Comparison of ENCODE assay signal across 25 cellular contexts in genomic region chr7:149796287-149796860, GRCh38.
"Had no signal": no experiment of that assay in that cellular context is flagged by ENCODE, and none has a peak within 500 bp of the region (broad histone marks: within the 10 kb centered on the region; RNA-seq: fewer than 3 reads in every experiment).

No MANE protein-coding gene starts in this region.

- H3K36me3 Mint-ChIP-seq: memory B cell; naive B cell; natural killer cell treated with Interleukin-12 subunit alpha and Interleukin-12 subunit beta and Interleukin-15 and Interleukin-18, amount 100 ng/mL, for 72 hours; stimulated activated memory B cell treated with anti-CD40 and anti-IgM and Interleukin-4, amounts not matched to agents 10 μg/mL and 1 μg/mL and 100 μg/mL, for 72 hours; type B pancreatic cell had no signal

- H3K27ac ChIP-seq: prostate gland, right atrium auricular region, skin epidermis, spleen, testis, tibial artery had no signal

- H3K27me3 ChIP-seq: right atrium auricular region, testis had no signal

- ATAC-seq: effector memory CD8-positive, alpha-beta T cell; left lobe of liver; mucosa of descending colon; natural killer cell treated with Interleukin-12 subunit alpha and Interleukin-12 subunit beta and Interleukin-15 and Interleukin-18, amount 100 ng/mL, for 72 hours; stimulated activated memory B cell treated with anti-CD40 and anti-IgM and Interleukin-4, amounts not matched to agents 10 μg/mL and 1 μg/mL and 100 μg/mL, for 72 hours; stimulated activated naive CD8-positive, alpha-beta T cell treated with anti-CD3 and anti-CD28 coated beads, Interleukin-15, Interleukin-2, amounts not matched to agents 100 U/mL and 50 U/mL, for 24 hours had no signal

- FAIRE-seq: frontal cortex, kidney had no signal

- H3K4me3 ChIP-seq: lung, mucosa of descending colon, prostate gland, right atrium auricular region, skin epidermis, spleen, testis, tibial artery had no signal

- H3K9me3 ChIP-seq: mucosa of descending colon, prostate gland, right atrium auricular region, spleen, testis, tibial artery had no signal

- DNase-seq: cortex of kidney; effector memory CD8-positive, alpha-beta T cell; hypothalamus; kidney; mucosa of descending colon; naive B cell; nucleus accumbens; spleen; stimulated activated CD4-positive, alpha-beta T cell treated with anti-CD3 and anti-CD28 coated beads, Interleukin-4, amount 100 ng/mL, for 4 hours; stimulated activated naive CD8-positive, alpha-beta T cell treated with anti-CD3 and anti-CD28 coated beads, Interleukin-15, Interleukin-2, amounts not matched to agents 100 U/mL and 50 U/mL, for 24 hours; substantia nigra; testis; tibial artery had no signal

- H3K27ac Mint-ChIP-seq: effector memory CD8-positive, alpha-beta T cell; memory B cell; mesothelial cell of epicardium; naive B cell; natural killer cell treated with Interleukin-12 subunit alpha and Interleukin-12 subunit beta and Interleukin-15 and Interleukin-18, amount 100 ng/mL, for 72 hours; stimulated activated memory B cell treated with anti-CD40 and anti-IgM and Interleukin-4, amounts not matched to agents 10 μg/mL and 1 μg/mL and 100 μg/mL, for 72 hours; type B pancreatic cell had no signal

- H3K9me3 Mint-ChIP-seq: effector memory CD8-positive, alpha-beta T cell; memory B cell; mesothelial cell of epicardium; naive B cell; natural killer cell treated with Interleukin-12 subunit alpha and Interleukin-12 subunit beta and Interleukin-15 and Interleukin-18, amount 100 ng/mL, for 72 hours; neural crest cell; stimulated activated memory B cell treated with anti-CD40 and anti-IgM and Interleukin-4, amounts not matched to agents 10 μg/mL and 1 μg/mL and 100 μg/mL, for 72 hours; type B pancreatic cell had no signal

- H3K4me3 Mint-ChIP-seq: effector memory CD8-positive, alpha-beta T cell; memory B cell; mesothelial cell of epicardium; naive B cell; natural killer cell treated with Interleukin-12 subunit alpha and Interleukin-12 subunit beta and Interleukin-15 and Interleukin-18, amount 100 ng/mL, for 72 hours; neural crest cell; stimulated activated memory B cell treated with anti-CD40 and anti-IgM and Interleukin-4, amounts not matched to agents 10 μg/mL and 1 μg/mL and 100 μg/mL, for 72 hours; type B pancreatic cell had no signal

- H3K36me3 ChIP-seq: prostate gland, right atrium auricular region, spleen, tibial artery had no signal

- H3K4me1 ChIP-seq: prostate gland, right atrium auricular region, spleen, testis, tibial artery had no signal
